15 cellular contexts compared by ENCODE assay signal in the genomic region with DNA sequence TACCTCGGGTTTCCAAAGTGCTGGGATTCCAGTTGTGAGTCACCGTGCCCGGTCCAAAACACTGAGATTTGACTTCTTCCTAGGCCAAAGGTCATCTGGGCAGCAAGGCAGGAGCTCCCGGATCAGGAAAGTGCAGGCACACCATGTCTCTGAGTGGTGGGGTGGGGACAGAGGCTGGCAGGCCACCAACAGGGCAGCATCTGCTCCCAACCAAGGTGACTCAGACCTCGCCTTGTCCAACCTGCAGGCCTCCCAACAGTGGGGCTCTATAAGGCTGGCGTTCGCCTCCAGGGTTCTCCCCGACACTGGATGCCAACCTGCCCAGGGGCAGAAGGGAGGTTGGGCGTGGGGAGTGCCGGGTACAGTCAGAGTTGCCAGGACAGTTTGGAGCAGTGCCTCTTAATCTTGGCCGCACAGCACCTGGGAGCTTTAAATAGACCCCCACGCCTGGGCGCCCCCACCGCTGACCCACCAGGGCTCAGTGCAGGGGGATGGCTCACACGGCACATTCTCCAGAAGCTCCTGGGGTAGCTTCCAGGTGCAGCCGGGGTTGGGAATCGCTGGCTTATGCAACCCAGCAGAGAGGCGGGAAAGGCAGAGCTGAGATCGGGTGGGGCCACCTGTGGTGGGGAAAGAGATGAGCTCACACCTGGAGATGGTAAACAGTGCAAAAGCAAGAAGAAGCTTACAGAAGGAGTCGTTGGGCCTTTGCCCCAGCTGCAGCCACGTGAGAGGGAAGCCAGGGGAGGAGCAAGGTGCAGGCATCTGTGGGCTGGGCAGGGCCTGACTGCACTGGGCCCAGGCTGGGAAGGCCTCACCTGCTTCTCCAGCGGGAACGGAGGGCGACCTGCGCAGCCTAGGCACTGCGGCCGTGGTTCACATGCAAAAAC. TPM values are rescaled to one million over a fixed set of nuclear protein-coding genes. Genes with fewer than 3 reads are reported as not detected.
DNase-seq lines count a peak whose midpoint lies in the region; ATAC-seq and TF ChIP-seq lines count a peak whose summit lies in the region.
"Had no signal": no experiment of that assay in that cellular context is flagged by ENCODE, and none has a peak within 500 bp of the region (broad histone marks: within the 10 kb centered on the region; RNA-seq: fewer than 3 reads in every experiment).

No MANE protein-coding gene starts in this region.

- ATAC-seq in HG03139 (IDR thresholded peaks at IDR 0.05; ENCODE audit: unreplicated experiment) (no peak), HG02798 (IDR thresholded peaks at IDR 0.05; ENCODE audit: poor library complexity, unreplicated experiment) (no peak)
- ATAC-seq: activated T-helper 17 cell treated with anti-CD3 and anti-CD28 coated beads, Interleukin-2, amount 50 U/mL, for 72 hours; SK-N-SH treated with all-trans-retinoic acid at 6 μM for 48 hours had no signal

- 43% methylated on average over 14 of the region's 27 CpGs for WGBS in mammary epithelial cell (ENCODE audit: low coverage, missing lambda C conversion rate)

- in situ Hi-C loops in mammary epithelial cell (cut with MboI; ENCODE audit: low sequenced_read_pairs in 2 of 2), result no loop called here

- peak; percentile 21 for DNase-seq in Calu3
- peak; percentile 58 for DNase-seq in NCI-H146 treated with DMSO at 0.1 percent for 48 hours (lab: John Stamatoyannopoulos, UW; ENCODE audit: unreplicated experiment)
- peak; percentile 94 for DNase-seq in mammary epithelial cell
- peak; percentile 88 for DNase-seq in mucosa of gallbladder (ENCODE audit: low spot score)
- no peak for DNase-seq in stimulated activated CD4-positive, alpha-beta T cell treated with anti-CD3 and anti-CD28 coated beads, Interleukin-15, amount 100 ng/mL, for 24 hours
- DNase-seq in activated CD4-positive, alpha-beta memory T cell treated with anti-CD3 and anti-CD28 coated beads for 36 hours, result no peak
- DNase-seq: activated CD4-positive, alpha-beta T cell treated with anti-CD3 and anti-CD28 coated beads for 4 hours; NCI-H446 treated with DMSO at 0.1 percent for 48 hours; stimulated activated CD8-positive, alpha-beta memory T cell treated with anti-CD3 and anti-CD28 coated beads, Interleukin-4, amount 100 ng/mL, for 48 hours had no signal

- no peaks in the 10 kb centered on the region for H3K27me3 ChIP-seq in mammary epithelial cell (ENCODE audit: insufficient read depth, low read length)
- H3K27me3 ChIP-seq: cardiac muscle cell had no signal

- no peaks in the 10 kb centered on the region for H3K36me3 Mint-ChIP-seq in Calu3 (ENCODE audit: insufficient read depth, unreplicated experiment)
- H3K36me3 Mint-ChIP-seq in activated CD4-positive, alpha-beta memory T cell treated with anti-CD3 and anti-CD28 coated beads for 36 hours, result peaks cover 6% of the 10 kb centered on the region

- peak overlapping the region; percentile 64 for H3K9ac ChIP-seq in mammary epithelial cell (ENCODE audit: insufficient read depth, low read length)

- H3K27me3 Mint-ChIP-seq in Calu3 (ENCODE audit: unreplicated experiment), result no peaks in the 10 kb centered on the region
- H3K27me3 Mint-ChIP-seq in activated CD4-positive, alpha-beta memory T cell treated with anti-CD3 and anti-CD28 coated beads for 36 hours, result peaks cover 1% of the 10 kb centered on the region
- H3K27me3 Mint-ChIP-seq: activated T-helper 17 cell treated with anti-CD3 and anti-CD28 coated beads, Interleukin-2, amount 50 U/mL, for 72 hours had no signal

- no peaks in the 10 kb centered on the region for H3K79me2 ChIP-seq in mammary epithelial cell (ENCODE audit: insufficient read depth, low read length)

- H3K4me3 ChIP-seq in mammary epithelial cell (replicated peaks in 1 of 3; ENCODE audit: insufficient read depth in 1 of 3, low read depth in 2 of 3, low read length in 3 of 3), result peak overlapping the region in 1 of 3 experiments; percentile 9
- H3K4me3 ChIP-seq: cardiac muscle cell had no signal

- H3K27ac Mint-ChIP-seq in Calu3 (ENCODE audit: unreplicated experiment), result peak overlapping the region; percentile 53
- H3K27ac Mint-ChIP-seq in activated CD4-positive, alpha-beta memory T cell treated with anti-CD3 and anti-CD28 coated beads for 36 hours, result no peak overlapping the region
- H3K27ac Mint-ChIP-seq: activated T-helper 17 cell treated with anti-CD3 and anti-CD28 coated beads, Interleukin-2, amount 50 U/mL, for 72 hours had no signal

- POLR2A ChIA-PET in activated CD4-positive, alpha-beta memory T cell treated with anti-CD3 and anti-CD28 coated beads for 36 hours (lab: Charles Lee), result no interaction called here

- H3K9me3 ChIP-seq in mammary epithelial cell (replicated peaks; ENCODE audit: insufficient read depth, low read length), result peaks cover 4% of the 10 kb centered on the region

- intact Hi-C loops in Calu3 (cut with micrococcal nuclease; ENCODE audit: unreplicated experiment), result loop anchor here (1.0 kb wide), 1 partner anchor 15 kb away; no protein-coding TSS in a partner anchor
- intact Hi-C loops in mammary epithelial cell (cut with micrococcal nuclease), result no loop called here
- intact Hi-C loops in activated CD4-positive, alpha-beta memory T cell treated with anti-CD3 and anti-CD28 coated beads for 36 hours (cut with micrococcal nuclease), result no loop called here

- H4K20me1 ChIP-seq in mammary epithelial cell (ENCODE audit: insufficient read depth, low read length), result no peaks in the 10 kb centered on the region

- dilution Hi-C loops in mammary epithelial cell (cut with HindIII; ENCODE audit: low sequenced_read_pairs), result no loop called here

- H3K4me1 Mint-ChIP-seq in Calu3 (ENCODE audit: low read depth, unreplicated experiment), result peaks cover 9% of the 10 kb centered on the region
- no peaks in the 10 kb centered on the region for H3K4me1 Mint-ChIP-seq in activated CD4-positive, alpha-beta memory T cell treated with anti-CD3 and anti-CD28 coated beads for 36 hours (ENCODE audit: low read depth)
- H3K4me1 Mint-ChIP-seq: activated T-helper 17 cell treated with anti-CD3 and anti-CD28 coated beads, Interleukin-2, amount 50 U/mL, for 72 hours had no signal

- no TSS peak for BruUV-seq in Calu3 (replicated peaks; lab: Mats Ljungman, UMichigan)
- BruUV-seq in mammary epithelial cell (replicated peaks; lab: Mats Ljungman, UMichigan), result no TSS peak

- no peak for TF ChIP-seq CTCF in Calu3 (IDR thresholded peaks at IDR 0.05; ENCODE audit: unreplicated experiment)
- TF ChIP-seq CTCF in mammary epithelial cell (conservative IDR thresholded peaks at IDR 0.05 in 1 of 2, IDR thresholded peaks at IDR 0.05 in 1 of 2; ENCODE audit: extremely low read depth in 1 of 2, insufficient read depth in 1 of 2, low read depth in 1 of 2, low read length in 2 of 2), result no peak

- H3K4me3 Mint-ChIP-seq in Calu3 (ENCODE audit: low read depth, unreplicated experiment), result no peak overlapping the region
- H3K4me3 Mint-ChIP-seq in activated CD4-positive, alpha-beta memory T cell treated with anti-CD3 and anti-CD28 coated beads for 36 hours, result no peak overlapping the region
- H3K4me3 Mint-ChIP-seq: activated T-helper 17 cell treated with anti-CD3 and anti-CD28 coated beads, Interleukin-2, amount 50 U/mL, for 72 hours had no signal

- H3K9me3 Mint-ChIP-seq in Calu3 (ENCODE audit: low read depth, unreplicated experiment), result no peaks in the 10 kb centered on the region
- peaks cover 12% of the 10 kb centered on the region for H3K9me3 Mint-ChIP-seq in activated CD4-positive, alpha-beta memory T cell treated with anti-CD3 and anti-CD28 coated beads for 36 hours
- H3K9me3 Mint-ChIP-seq: activated T-helper 17 cell treated with anti-CD3 and anti-CD28 coated beads, Interleukin-2, amount 50 U/mL, for 72 hours had no signal

- H3K36me3 ChIP-seq in mammary epithelial cell (ENCODE audit: insufficient read depth, low read length), result no peaks in the 10 kb centered on the region
- H3K36me3 ChIP-seq: cardiac muscle cell had no signal

- H2AFZ ChIP-seq in mammary epithelial cell (ENCODE audit: low read depth, low read length), result peak overlapping the region; percentile 80

- H3K4me2 ChIP-seq in mammary epithelial cell (ENCODE audit: insufficient read depth, low read depth, low read length), result peak overlapping the region; percentile 61

- H3K4me1 ChIP-seq in mammary epithelial cell (ENCODE audit: insufficient read depth, low read length), result peaks cover 26% of the 10 kb centered on the region

- peak overlapping the region; percentile 87 for H3K27ac ChIP-seq in mammary epithelial cell (ENCODE audit: insufficient read depth, low read depth, low read length)
- H3K27ac ChIP-seq: cardiac muscle cell had no signal

- CTCF ChIA-PET in Calu3 (lab: Charles Lee) (interaction anchor here (1.0 kb wide), 1 partner anchor 40 kb away, joined by 3 read pairs; no protein-coding TSS in a partner anchor), mammary epithelial cell (lab: Charles Lee; ENCODE audit: low non-redundant PET) (no interaction called here)
- CTCF ChIA-PET in activated CD4-positive, alpha-beta memory T cell treated with anti-CD3 and anti-CD28 coated beads for 36 hours (lab: Charles Lee), result no interaction called here

RNA-seq across cellular contexts. Expression of a gene that starts 10.9 kb away (rescaled TPM):
- not detected in 2 replicates for total RNA-seq in Calu3 (2022)
- total RNA-seq in mammary epithelial cell, result not detected
- polyA plus RNA-seq in mammary epithelial cell, result 0.32 TPM
- not detected for polyA minus RNA-seq in mammary epithelial cell
- total RNA-seq in mucosa of gallbladder, result not detected
- not detected for total RNA-seq in activated CD4-positive, alpha-beta memory T cell treated with anti-CD3 and anti-CD28 coated beads for 36 hours
- total RNA-seq: activated T-helper 17 cell treated with anti-CD3 and anti-CD28 coated beads, Interleukin-2, amount 50 U/mL, for 72 hours; cardiac muscle cell had no signal
- polyA plus RNA-seq: BJ, cardiac muscle cell had no signal

RNA-seq across cellular contexts. Expression of a gene that starts 36.2 kb away (rescaled TPM):
- not detected in 2 replicates for total RNA-seq in Calu3 (2022)
- 100 to 1,000 TPM; 173 to 704 TPM for total RNA-seq in mammary epithelial cell
- polyA plus RNA-seq in mammary epithelial cell, result 42.3 TPM
- polyA minus RNA-seq in mammary epithelial cell, result 6.0 TPM
- not detected for total RNA-seq in mucosa of gallbladder
- not detected for total RNA-seq in activated CD4-positive, alpha-beta memory T cell treated with anti-CD3 and anti-CD28 coated beads for 36 hours
- total RNA-seq: activated T-helper 17 cell treated with anti-CD3 and anti-CD28 coated beads, Interleukin-2, amount 50 U/mL, for 72 hours; cardiac muscle cell had no signal
- polyA plus RNA-seq: BJ, cardiac muscle cell had no signal

Comparison
In these comparisons a context has a peak if more than half of its experiments do, and no peak if none do; other contexts are left out.
1. DNase-seq: peak in Calu3 (single experiment), NCI-H146 treated with DMSO at 0.1 percent for 48 hours (single experiment), mammary epithelial cell (single experiment) and mucosa of gallbladder (single experiment); none in stimulated activated CD4-positive, alpha-beta T cell treated with anti-CD3 and anti-CD28 coated beads, Interleukin-15, amount 100 ng/mL, for 24 hours (single experiment) and activated CD4-positive, alpha-beta memory T cell treated with anti-CD3 and anti-CD28 coated beads for 36 hours (single experiment).
2. RNA of a gene that starts 36.2 kb away (total RNA-seq): 173 to 704 TPM in mammary epithelial cell; not detected in Calu3, not detected in mucosa of gallbladder (single experiment) and not detected in activated CD4-positive, alpha-beta memory T cell treated with anti-CD3 and anti-CD28 coated beads for 36 hours; every median in the first group is over 100 times any median in the second.